Comparison of ENCODE assay signal across 8 cellular contexts in the genomic region with DNA sequence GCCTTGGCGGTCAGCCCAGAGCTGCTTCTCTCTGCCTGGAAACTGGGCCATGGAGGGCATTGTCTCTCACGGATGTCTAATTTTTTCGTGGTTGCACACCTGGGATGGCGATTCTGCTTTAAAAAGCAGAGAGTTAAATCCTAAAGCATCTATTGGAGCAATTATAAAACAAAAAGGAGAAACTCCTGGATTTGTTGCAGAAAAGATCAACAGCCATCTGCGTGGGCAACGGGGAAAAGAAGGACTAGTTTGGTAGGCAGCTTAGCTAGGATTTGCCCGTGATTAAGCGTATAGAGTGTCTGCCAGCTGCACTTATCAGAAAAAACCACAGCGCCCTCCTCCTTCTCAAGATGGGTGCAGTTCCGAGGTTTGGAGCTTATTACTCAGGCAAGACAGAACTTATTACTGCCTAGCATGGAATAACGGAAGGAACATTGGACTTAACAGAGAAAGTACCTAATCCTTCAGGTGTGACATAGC. TPM values are rescaled to one million over a fixed set of nuclear protein-coding genes. Genes with fewer than 3 reads are reported as not detected.
DNase-seq lines count a peak whose midpoint lies in the region; ATAC-seq and TF ChIP-seq lines count a peak whose summit lies in the region.

No MANE protein-coding gene starts in this region.

- TF ChIP-seq CTCF in OCI-LY1 (IDR thresholded peaks at IDR 0.05; ENCODE audit: low read length) (peak; percentile 51; the same call in 1 of the 2 replicates), foreskin keratinocyte (conservative IDR thresholded peaks at IDR 0.05) (peak; percentile 66), neural progenitor cell (IDR thresholded peaks at IDR 0.05) (peak; percentile 25)

- H3K9me2 ChIP-seq in OCI-LY1 (ENCODE audit: low read depth, low read length), result no peaks in the 10 kb centered on the region

- H3K79me2 ChIP-seq in OCI-LY1 (ENCODE audit: insufficient read depth, low read length) (no peaks in the 10 kb centered on the region), neural progenitor cell (ENCODE audit: low read depth) (peaks cover 43% of the 10 kb centered on the region)

- CTCF ChIA-PET in activated naive CD4-positive, alpha-beta T cell treated with anti-CD3 and anti-CD28 coated beads, Interleukin-2, amount 10 ng/mL, durations not matched to agents 7 days and 5 days (lab: Charles Lee), result interaction anchor here (0.5 to 1.8 kb wide), 7 partner anchors 8 to 446 kb away, joined by 3 to 16 read pairs (median 3); no protein-coding TSS in a partner anchor

- H3K4me1 ChIP-seq in OCI-LY1 (ENCODE audit: insufficient read depth, low read length, severe bottlenecking), result peaks cover 6% of the 10 kb centered on the region
- no peaks in the 10 kb centered on the region for H3K4me1 ChIP-seq in foreskin keratinocyte
- H3K4me1 ChIP-seq in neural progenitor cell, result peaks cover 18% of the 10 kb centered on the region
- H3K4me1 ChIP-seq in urinary bladder (ENCODE audit: insufficient read depth), result no peaks in the 10 kb centered on the region

- H3K9ac ChIP-seq in OCI-LY1 (ENCODE audit: low read length) (peak overlapping the region; percentile 32; the same call in 1 of the 2 replicates), neural progenitor cell (no peak overlapping the region)

- H3K4me2 ChIP-seq in OCI-LY1 (ENCODE audit: low read length) (peak overlapping the region; percentile 78), neural progenitor cell (peak overlapping the region; percentile 94)

- no peaks in the 10 kb centered on the region for H3K9me3 ChIP-seq in OCI-LY1 (ENCODE audit: low read length)
- H3K9me3 ChIP-seq in neural progenitor cell (ENCODE audit: low read depth), result peaks cover 4% of the 10 kb centered on the region

- H3K4me3 ChIP-seq in OCI-LY1 (ENCODE audit: low read depth, low read length, poor library complexity, severe bottlenecking) (peak overlapping the region; percentile 65), neural progenitor cell (peak overlapping the region; percentile 85), urinary bladder (ENCODE audit: low read depth, low read length) (peak overlapping the region; percentile 86)

- WGBS in urinary bladder, result 2% methylated on average over 11 of the region's 11 CpGs

- peaks cover 29% of the 10 kb centered on the region for H3K4me1 Mint-ChIP-seq in activated naive CD4-positive, alpha-beta T cell treated with anti-CD3 and anti-CD28 coated beads, Interleukin-2, amount 10 ng/mL, durations not matched to agents 7 days and 5 days
- peaks cover 19% of the 10 kb centered on the region for H3K4me1 Mint-ChIP-seq in neural progenitor cell

- peaks cover 26% of the 10 kb centered on the region for H3K36me3 Mint-ChIP-seq in activated naive CD4-positive, alpha-beta T cell treated with anti-CD3 and anti-CD28 coated beads, Interleukin-2, amount 10 ng/mL, durations not matched to agents 7 days and 5 days
- peaks cover 23% of the 10 kb centered on the region for H3K36me3 Mint-ChIP-seq in neural progenitor cell

- peaks cover 3% of the 10 kb centered on the region for H3K9me3 Mint-ChIP-seq in activated naive CD4-positive, alpha-beta T cell treated with anti-CD3 and anti-CD28 coated beads, Interleukin-2, amount 10 ng/mL, durations not matched to agents 7 days and 5 days
- peaks cover 17% of the 10 kb centered on the region for H3K9me3 Mint-ChIP-seq in neural progenitor cell

- H3K27me3 ChIP-seq in OCI-LY1 (ENCODE audit: insufficient read depth, low read length) (no peaks in the 10 kb centered on the region), foreskin keratinocyte (no peaks in the 10 kb centered on the region), neural progenitor cell (peaks cover 12% of the 10 kb centered on the region)

- H2AFZ ChIP-seq in OCI-LY1 (ENCODE audit: low read length) (no peak overlapping the region), neural progenitor cell (replicated peaks) (peak overlapping the region; percentile 94)

- peaks cover 6% of the 10 kb centered on the region for H3K27me3 Mint-ChIP-seq in activated naive CD4-positive, alpha-beta T cell treated with anti-CD3 and anti-CD28 coated beads, Interleukin-2, amount 10 ng/mL, durations not matched to agents 7 days and 5 days
- H3K27me3 Mint-ChIP-seq in neural progenitor cell (ENCODE audit: insufficient read depth, low read depth), result peaks cover 11% of the 10 kb centered on the region

- H3K27ac ChIP-seq in OCI-LY1 (ENCODE audit: low read depth, low read length, poor library complexity, severe bottlenecking) (no peak overlapping the region), foreskin keratinocyte (no peak overlapping the region), neural progenitor cell (no peak overlapping the region), urinary bladder (ENCODE audit: low read depth) (peak overlapping the region; percentile 49)

- H3F3A ChIP-seq in OCI-LY1 (ENCODE audit: insufficient read depth, low read length) (no peaks in the 10 kb centered on the region), neural progenitor cell (ENCODE audit: low read depth) (peaks cover 4% of the 10 kb centered on the region)

- no peaks in the 10 kb centered on the region for H3K36me3 ChIP-seq in OCI-LY1 (ENCODE audit: insufficient read depth, low read length)
- H3K36me3 ChIP-seq in neural progenitor cell, result peaks cover 3% of the 10 kb centered on the region
- no peaks in the 10 kb centered on the region for H3K36me3 ChIP-seq in urinary bladder (ENCODE audit: insufficient read depth)

- peak overlapping the region; percentile 83 for H3K27ac Mint-ChIP-seq in activated naive CD4-positive, alpha-beta T cell treated with anti-CD3 and anti-CD28 coated beads, Interleukin-2, amount 10 ng/mL, durations not matched to agents 7 days and 5 days
- H3K27ac Mint-ChIP-seq in neural progenitor cell, result no peak overlapping the region

- ATAC-seq in HG03520 (IDR thresholded peaks at IDR 0.05; ENCODE audit: unreplicated experiment), result peak; percentile 18
- ATAC-seq in foreskin keratinocyte, result peak; percentile 83

- DNase-seq in stimulated activated naive CD4-positive, alpha-beta T cell (lab: John Stamatoyannopoulos, UW), result peak; percentile 2 to 58 (median 17)
- no peak for DNase-seq in stimulated activated naive CD4-positive, alpha-beta T cell treated with Interleukin-2 at 50 U/mL for 16 hours (lab: John Stamatoyannopoulos, UW)
- DNase-seq in activated naive CD4-positive, alpha-beta T cell treated with anti-CD3 and anti-CD28 coated beads, Interleukin-2, amount 10 ng/mL, durations not matched to agents 7 days and 5 days, result peak; percentile 53
- DNase-seq in foreskin keratinocyte, result peak; percentile 69 to 80
- DNase-seq in neural progenitor cell (ENCODE audit: low spot score), result peak; percentile 35

- H3K4me3 Mint-ChIP-seq in activated naive CD4-positive, alpha-beta T cell treated with anti-CD3 and anti-CD28 coated beads, Interleukin-2, amount 10 ng/mL, durations not matched to agents 7 days and 5 days, result peak overlapping the region; percentile 83
- H3K4me3 Mint-ChIP-seq in neural progenitor cell, result peak overlapping the region; percentile 91

- no peaks in the 10 kb centered on the region for H4K20me1 ChIP-seq in OCI-LY1 (ENCODE audit: insufficient read depth, low read length)
- H4K20me1 ChIP-seq in neural progenitor cell (ENCODE audit: low read depth), result peaks cover 7% of the 10 kb centered on the region

RNA-seq across cellular contexts. Expression of a gene that starts 0.5 kb away (rescaled TPM):
- 60.0 and 60.9 TPM in 2 replicates for total RNA-seq in foreskin keratinocyte
- polyA plus RNA-seq in foreskin keratinocyte, result 16.7 and 20.7 TPM in 2 replicates
- 47.9 and 72.2 TPM in 2 replicates for total RNA-seq in neural progenitor cell (ENCODE audit: low replicate concordance)
- 71.3 TPM for total RNA-seq in urinary bladder
- polyA plus RNA-seq in urinary bladder, result 18.2 TPM

RNA-seq across cellular contexts. Expression of a gene that starts 43.2 kb away (rescaled TPM):
- total RNA-seq in foreskin keratinocyte, result not detected in 2 replicates
- polyA plus RNA-seq in foreskin keratinocyte, result not detected in 2 replicates
- total RNA-seq in neural progenitor cell (ENCODE audit: low replicate concordance), result not detected in 2 replicates
- total RNA-seq in urinary bladder, result not detected
- not detected for polyA plus RNA-seq in urinary bladder
